17 cellular contexts compared by ENCODE assay signal in genomic region chr13:73075546-73075945, GRCh38. TPM values are rescaled to one million over a fixed set of nuclear protein-coding genes. Genes with fewer than 3 reads are reported as not detected.
A peak's percentile ranks its signal among the peaks of the same experiment; 100 is the strongest.
DNase-seq lines count a peak whose midpoint lies in the region; ATAC-seq and TF ChIP-seq lines count a peak whose summit lies in the region.
"Had no signal": no experiment of that assay in that cellular context is flagged by ENCODE, and none has a peak within 500 bp of the region (broad histone marks: within the 10 kb centered on the region; RNA-seq: fewer than 3 reads in every experiment).

No MANE protein-coding gene starts in this region.

- no peaks in the 10 kb centered on the region for H3K27me3 Mint-ChIP-seq in Calu3 (ENCODE audit: unreplicated experiment)
- H3K27me3 Mint-ChIP-seq in nephron progenitor cell (ENCODE audit: low read depth, poor library complexity): peaks cover 14% of the 10 kb centered on the region
- H3K27me3 Mint-ChIP-seq in stimulated activated naive B cell treated with anti-CD40 and anti-IgM and Interleukin-4, amounts not matched to agents 10 μg/mL and 1 μg/mL and 100 μg/mL, for 72 hours: peaks cover 0 to 11% of the 10 kb centered on the region in 2 donors
- H3K27me3 Mint-ChIP-seq: activated CD8-positive, alpha-beta T cell treated with anti-CD3 and anti-CD28 coated beads for 36 hours had no signal

- peaks cover 21% of the 10 kb centered on the region for H3K4me1 ChIP-seq in iPS-18a (ENCODE audit: control insufficient read depth, low read depth, low read length)
- H3K4me1 ChIP-seq in suprapubic skin: peaks cover 24% of the 10 kb centered on the region
- H3K4me1 ChIP-seq: left ventricle myocardium inferior had no signal

- H3K9ac ChIP-seq in iPS-18a (ENCODE audit: low read length): peak overlapping the region; percentile 5

- DNase-seq in Calu3 (no peak), RWPE1 (ENCODE audit: low spot score) (no peak), nephron progenitor cell (peak; percentile 4), suprapubic skin (ENCODE audit: low spot score in 2 of 2) (no peak), lower leg skin (ENCODE audit: low spot score in 2 of 2) (no peak)
- no peak for DNase-seq in stimulated activated naive B cell treated with anti-CD40 and anti-IgM and Interleukin-4, amounts not matched to agents 10 μg/mL and 1 μg/mL and 100 μg/mL, for 72 hours
- DNase-seq: activated CD8-positive, alpha-beta T cell treated with anti-CD3 and anti-CD28 coated beads for 36 hours; cerebellar nuclear complex; EL; left ventricle myocardium inferior; NCI-H2081; NCI-H774; stimulated activated CD4-positive, alpha-beta T cell treated with anti-CD3 and anti-CD28 coated beads, Interleukin-4, amount 100 ng/mL, for 1 hour; stimulated activated CD8-positive, alpha-beta memory T cell treated with anti-CD3 and anti-CD28 coated beads, Interleukin-4, amount 100 ng/mL, for 48 hours had no signal

- no peak for ATAC-seq in HG02610 (IDR thresholded peaks at IDR 0.05; ENCODE audit: unreplicated experiment)
- no peak for ATAC-seq in stimulated activated naive B cell treated with anti-CD40 and anti-IgM and Interleukin-4, amounts not matched to agents 10 μg/mL and 1 μg/mL and 100 μg/mL, for 72 hours (replicated peaks)
- ATAC-seq: A549; activated CD8-positive, alpha-beta T cell treated with anti-CD3 and anti-CD28 coated beads for 36 hours had no signal

- CTCF ChIA-PET in Calu3 (lab: Charles Lee): interaction anchor here (0.7 kb wide), 2 partner anchors 16 to 32 kb away, joined by 3 to 5 read pairs; partner anchors contain the start of gene KLF5
- CTCF ChIA-PET in RWPE1 (lab: Yijun Ruan, JAX): interaction anchor here (0.7 kb wide), 1 partner anchor 280 kb away, joined by 3 read pairs; no protein-coding TSS in a partner anchor

- H3K36me3 Mint-ChIP-seq in Calu3 (ENCODE audit: insufficient read depth, unreplicated experiment): peaks cover 72% of the 10 kb centered on the region
- H3K36me3 Mint-ChIP-seq in nephron progenitor cell (ENCODE audit: low read depth): no peaks in the 10 kb centered on the region
- H3K36me3 Mint-ChIP-seq in stimulated activated naive B cell treated with anti-CD40 and anti-IgM and Interleukin-4, amounts not matched to agents 10 μg/mL and 1 μg/mL and 100 μg/mL, for 72 hours: no peaks in the 10 kb centered on the region

- TF ChIP-seq POLR2A in suprapubic skin (IDR thresholded peaks at IDR 0.05): no peak
- TF ChIP-seq POLR2A in lower leg skin (IDR thresholded peaks at IDR 0.05): no peak

- peak overlapping the region; percentile 46 for H3K4me3 ChIP-seq in iPS-18a (ENCODE audit: low read length)
- no peak overlapping the region for H3K4me3 ChIP-seq in suprapubic skin
- no peak overlapping the region for H3K4me3 ChIP-seq in lower leg skin (ENCODE audit: low read depth, poor library complexity, severe bottlenecking)
- H3K4me3 ChIP-seq: A549, left ventricle myocardium inferior had no signal

- intact Hi-C loops in Calu3 (cut with micrococcal nuclease; ENCODE audit: unreplicated experiment): loop anchor here (5.0 to 10.0 kb wide), 4 partner anchors 37 to 349 kb away; no protein-coding TSS in a partner anchor
- intact Hi-C loops in lower leg skin (cut with DNase I; ENCODE audit: low total_unique reads): no loop called here

- H3K4me3 Mint-ChIP-seq in Calu3 (ENCODE audit: low read depth, unreplicated experiment) (peak overlapping the region; percentile 55), nephron progenitor cell (peak overlapping the region; percentile 48)
- H3K4me3 Mint-ChIP-seq in stimulated activated naive B cell treated with anti-CD40 and anti-IgM and Interleukin-4, amounts not matched to agents 10 μg/mL and 1 μg/mL and 100 μg/mL, for 72 hours: no peak overlapping the region
- H3K4me3 Mint-ChIP-seq: activated CD8-positive, alpha-beta T cell treated with anti-CD3 and anti-CD28 coated beads for 36 hours had no signal

- POLR2A ChIA-PET in RWPE1 (lab: Yijun Ruan, JAX; ENCODE audit: low non-redundant PET): no interaction called here

- TF ChIP-seq EP300 in suprapubic skin (IDR thresholded peaks at IDR 0.05): no peak

- no peak for TF ChIP-seq CTCF in Calu3 (IDR thresholded peaks at IDR 0.05; ENCODE audit: unreplicated experiment)
- TF ChIP-seq CTCF in RWPE1 (conservative IDR thresholded peaks at IDR 0.05; ENCODE audit: low read depth): no peak
- no peak for TF ChIP-seq CTCF in nephron progenitor cell (IDR thresholded peaks at IDR 0.05)
- TF ChIP-seq CTCF in suprapubic skin (IDR thresholded peaks at IDR 0.05): no peak
- TF ChIP-seq CTCF in lower leg skin (IDR thresholded peaks at IDR 0.05): no peak

- H3K4me1 Mint-ChIP-seq in Calu3 (ENCODE audit: low read depth, unreplicated experiment): no peaks in the 10 kb centered on the region
- peaks cover 21% of the 10 kb centered on the region for H3K4me1 Mint-ChIP-seq in nephron progenitor cell
- peaks cover 2 to 5% of the 10 kb centered on the region in 2 donors for H3K4me1 Mint-ChIP-seq in stimulated activated naive B cell treated with anti-CD40 and anti-IgM and Interleukin-4, amounts not matched to agents 10 μg/mL and 1 μg/mL and 100 μg/mL, for 72 hours

- BruUV-seq in Calu3 (replicated peaks; lab: Mats Ljungman, UMichigan): no TSS peak

- WGBS in suprapubic skin: 74% methylated on average over 18 of the region's 18 CpGs
- WGBS in lower leg skin, 2 donors: 82 to 83% methylated on average over 18 of the region's 18 CpGs

- H3K27ac Mint-ChIP-seq in Calu3 (ENCODE audit: unreplicated experiment) (peak overlapping the region; percentile 74), nephron progenitor cell (no peak overlapping the region)
- H3K27ac Mint-ChIP-seq in stimulated activated naive B cell treated with anti-CD40 and anti-IgM and Interleukin-4, amounts not matched to agents 10 μg/mL and 1 μg/mL and 100 μg/mL, for 72 hours: no peak overlapping the region
- H3K27ac Mint-ChIP-seq: activated CD8-positive, alpha-beta T cell treated with anti-CD3 and anti-CD28 coated beads for 36 hours had no signal

- H3K9me3 Mint-ChIP-seq in Calu3 (ENCODE audit: low read depth, unreplicated experiment) (no peaks in the 10 kb centered on the region), nephron progenitor cell (no peaks in the 10 kb centered on the region)
- H3K9me3 Mint-ChIP-seq in stimulated activated naive B cell treated with anti-CD40 and anti-IgM and Interleukin-4, amounts not matched to agents 10 μg/mL and 1 μg/mL and 100 μg/mL, for 72 hours: no peaks in the 10 kb centered on the region
- H3K9me3 Mint-ChIP-seq: activated CD8-positive, alpha-beta T cell treated with anti-CD3 and anti-CD28 coated beads for 36 hours had no signal

- peaks cover 22% of the 10 kb centered on the region for H3K27me3 ChIP-seq in iPS-18a (ENCODE audit: control insufficient read depth, insufficient read depth, low read length)
- H3K27me3 ChIP-seq in suprapubic skin: no peaks in the 10 kb centered on the region

- H3K36me3 ChIP-seq in iPS-18a (ENCODE audit: control insufficient read depth, low read depth, low read length): no peaks in the 10 kb centered on the region
- peaks cover 14% of the 10 kb centered on the region for H3K36me3 ChIP-seq in suprapubic skin
- H3K36me3 ChIP-seq: left ventricle myocardium inferior had no signal

- H3K9me3 ChIP-seq in iPS-18a (ENCODE audit: control insufficient read depth, low read depth, low read length) (no peaks in the 10 kb centered on the region), suprapubic skin (no peaks in the 10 kb centered on the region)
- H3K9me3 ChIP-seq: A549, left ventricle myocardium inferior had no signal

- H3K27ac ChIP-seq in RWPE1: peak overlapping the region; percentile 40; the same call in 1 of the 2 replicates
- H3K27ac ChIP-seq in iPS-18a (ENCODE audit: low read length): no peak overlapping the region
- no peak overlapping the region for H3K27ac ChIP-seq in suprapubic skin
- H3K27ac ChIP-seq: A549, left ventricle myocardium inferior had no signal

RNA-seq across cellular contexts. Expression of gene KLF5, which starts 16.7 kb away (rescaled TPM):
- total RNA-seq in Calu3 (2022) (121 and 136 TPM in 2 replicates), suprapubic skin (100 to 1,000 TPM; 233 to 372 (median 276) TPM), lower leg skin (100 to 1,000 TPM; 244 to 544 (median 359) TPM)

Comparison
In these comparisons a context has a peak if more than half of its experiments do, and no peak if none do; other contexts are left out.
1. H3K4me3 Mint-ChIP-seq: peak in Calu3 (single experiment) and nephron progenitor cell (single experiment); none in stimulated activated naive B cell treated with anti-CD40 and anti-IgM and Interleukin-4, amounts not matched to agents 10 μg/mL and 1 μg/mL and 100 μg/mL, for 72 hours (0 of 2).